1 cellular context compared by ENCODE assay signal in the genomic region with DNA sequence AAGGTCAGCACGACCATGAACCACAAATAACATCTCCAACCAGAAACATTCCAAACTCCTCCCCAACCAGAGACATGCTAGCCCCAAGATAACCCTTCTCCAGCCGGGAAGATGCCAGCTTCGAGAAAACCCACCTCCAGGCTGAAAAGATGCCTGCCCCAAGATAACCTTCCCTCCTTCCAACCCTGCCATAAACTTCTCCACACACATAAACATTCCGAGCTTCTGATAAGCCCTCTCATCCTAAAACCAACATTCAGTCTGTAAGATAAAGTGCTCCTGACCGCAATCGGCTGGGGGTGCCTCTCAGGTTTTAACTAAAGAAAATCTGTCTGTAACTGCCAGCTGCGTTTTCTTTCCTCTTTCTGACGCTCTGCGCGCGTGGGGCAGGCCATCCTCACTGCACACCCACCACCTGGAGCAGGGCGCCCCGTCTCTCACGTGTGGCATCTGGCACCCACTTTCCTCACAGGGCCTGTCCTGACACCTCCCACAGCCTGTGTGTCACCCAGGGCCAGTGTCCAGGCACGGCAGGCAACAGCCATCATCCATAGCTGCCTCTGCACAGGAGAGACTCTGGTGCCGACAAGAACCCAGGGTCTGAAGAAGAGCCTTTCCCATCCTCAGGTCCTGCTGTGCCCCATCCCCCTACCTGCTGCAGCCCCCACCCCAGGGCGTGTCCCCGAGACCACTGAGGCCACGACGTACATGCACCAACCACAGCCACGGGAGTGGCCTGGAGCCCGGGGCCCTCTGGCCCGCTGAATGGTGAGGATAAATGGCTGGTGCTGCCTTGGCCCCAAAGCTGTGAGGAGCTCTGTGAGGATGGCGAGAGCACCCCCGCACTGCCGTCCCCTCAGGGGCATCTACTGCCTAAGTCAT.
TF ChIP-seq lines count a peak whose summit lies in the region.

No MANE protein-coding gene starts in this region.

TF ChIP-seq in WTC11, 78 proteins besides CTCF, POLR2A, EP300 and RAD21:
- TF ChIP-seq RORB (CRISPR knock-in tag; IDR thresholded peaks at IDR 0.05) (no peak), CREM (CRISPR knock-in tag; IDR thresholded peaks at IDR 0.05) (no peak), NR1H2 (CRISPR knock-in tag; IDR thresholded peaks at IDR 0.05) (no peak), ZNF263 (CRISPR knock-in tag; IDR thresholded peaks at IDR 0.05; ENCODE audit: low read depth) (no peak), GABPB1 (CRISPR knock-in tag; IDR thresholded peaks at IDR 0.05) (no peak), IRF2 (CRISPR knock-in tag; IDR thresholded peaks at IDR 0.05; ENCODE audit: borderline replicate concordance, low read depth) (no peak)
